Comparison of ENCODE assay signal across 1 cellular context in genomic region chr7:44615793-44616192, GRCh38.
TF ChIP-seq lines count a peak whose summit lies in the region.

No MANE protein-coding gene starts in this region.

TF ChIP-seq in HCT116, 20 proteins besides CTCF, POLR2A, EP300 and RAD21 (continued from another document):
- TF ChIP-seq REST (IDR thresholded peaks at IDR 0.05; ENCODE audit: low read depth) (no peak), JUND (IDR thresholded peaks at IDR 0.05) (no peak), MAX (IDR thresholded peaks at IDR 0.05) (no peak), CEBPB (IDR thresholded peaks at IDR 0.05; ENCODE audit: low read depth) (no peak), ZBTB33 (IDR thresholded peaks at IDR 0.05; ENCODE audit: extremely low read depth, insufficient replicate concordance, low read length) (no peak), EZH2 (IDR thresholded peaks at IDR 0.05) (no peak)
TF ChIP-seq in HCT116: peak in this region for 0.
